Comparison of ENCODE assay signal across 18 cellular contexts in the genomic region with DNA sequence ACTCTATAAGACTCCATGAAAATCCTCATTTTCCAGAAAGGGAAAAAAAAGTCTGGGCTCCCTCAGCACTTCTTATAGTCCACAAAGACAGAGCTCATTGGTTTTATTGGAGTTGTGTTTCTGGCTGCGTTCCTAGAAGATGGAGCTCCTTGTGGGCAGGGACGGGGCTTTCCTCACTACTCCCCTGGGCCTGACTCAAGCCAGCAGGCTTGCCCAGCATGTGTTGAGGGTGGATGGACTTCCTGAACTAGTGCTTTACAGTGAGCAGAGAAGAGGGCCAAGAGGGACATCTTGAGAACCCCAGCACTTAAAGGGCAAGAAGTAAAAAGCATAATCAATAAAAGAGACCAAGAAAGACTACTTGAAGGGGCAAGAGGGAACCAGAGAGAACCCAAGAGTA.
"Had no signal": no experiment of that assay in that cellular context is flagged by ENCODE, and none has a peak within 500 bp of the region (broad histone marks: within the 10 kb centered on the region; RNA-seq: fewer than 3 reads in every experiment).

No MANE protein-coding gene starts in this region.

- ATAC-seq: activated T-cell treated with anti-CD3 and anti-CD28 coated beads, Interleukin-2, amount 50 U/mL, for 4 hours; foreskin keratinocyte; left lobe of liver; lower lobe of right lung; natural killer cell; WTC11 had no signal

- H3K27ac ChIP-seq: breast epithelium, coronary artery, esophagus squamous epithelium, foreskin keratinocyte, lower lobe of right lung, spleen, thoracic aorta had no signal

- H3K9me3 ChIP-seq: breast epithelium, esophagus squamous epithelium, lower lobe of right lung, spleen, thoracic aorta had no signal

- H3K27me3 ChIP-seq: breast epithelium, foreskin keratinocyte had no signal

- H3K36me3 ChIP-seq: breast epithelium, esophagus squamous epithelium, lower lobe of right lung, spleen, thoracic aorta had no signal

- H3K4me3 ChIP-seq: breast epithelium, coronary artery, esophagus squamous epithelium, lower lobe of right lung, spleen, thoracic aorta had no signal

- DNase-seq: activated CD8-positive, alpha-beta memory T cell treated with anti-CD3 and anti-CD28 coated beads for 24 hours; activated CD8-positive, alpha-beta memory T cell treated with anti-CD3 and anti-CD28 coated beads, Interleukin-2, amount 50 U/mL, for 48 hours; activated naive CD4-positive, alpha-beta T cell; activated T-cell treated with anti-CD3 and anti-CD28 coated beads, Interleukin-2, amount 50 U/mL, for 4 hours; esophagus squamous epithelium; foreskin keratinocyte; kidney; lower lobe of right lung; natural killer cell; spleen; stimulated activated CD4-positive, alpha-beta T cell treated with anti-CD3 and anti-CD28 coated beads, Interleukin-4, amount 100 ng/mL, for 1 hour; stimulated activated naive CD4-positive, alpha-beta T cell; T-helper 1 cell had no signal

- H3K4me1 ChIP-seq: breast epithelium, esophagus squamous epithelium, foreskin keratinocyte, lower lobe of right lung, spleen had no signal
